ENCODE assay signal across 4 cellular contexts in the genomic region with DNA sequence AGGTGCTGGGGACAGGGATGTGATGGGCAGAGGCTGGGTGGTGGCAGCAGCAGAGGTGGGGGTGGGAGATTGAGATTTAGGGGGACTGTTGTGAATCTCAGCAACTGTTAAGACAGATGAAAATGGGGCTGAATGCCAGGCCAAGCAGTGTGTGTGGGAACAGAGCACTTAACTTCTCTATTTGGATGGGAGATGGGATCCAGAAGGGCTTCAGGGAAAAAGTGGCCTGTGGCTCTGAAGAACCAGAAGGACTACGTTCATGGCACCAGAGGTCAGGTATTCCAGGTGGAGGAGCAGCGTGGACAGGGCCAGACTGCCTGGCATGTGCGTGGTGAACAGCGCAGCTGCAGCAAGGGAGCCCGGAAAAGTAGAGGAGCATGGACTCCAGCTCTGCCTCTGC.
"Had no signal": no experiment of that assay in that cellular context is flagged by ENCODE, and none has a peak within 500 bp of the region (broad histone marks: within the 10 kb centered on the region; RNA-seq: fewer than 3 reads in every experiment).

No MANE protein-coding gene starts in this region.

- DNase-seq: H9, HCEC 1CT, IMR-90 had no signal

- H3K9me3 Mint-ChIP-seq: GM23338, H9 had no signal

- H3K4me3 Mint-ChIP-seq: GM23338, H9 had no signal

- H3K27ac Mint-ChIP-seq: GM23338 had no signal

- ATAC-seq: GM23338 had no signal
